Comparison of ENCODE assay signal across 21 cellular contexts in the genomic region with DNA sequence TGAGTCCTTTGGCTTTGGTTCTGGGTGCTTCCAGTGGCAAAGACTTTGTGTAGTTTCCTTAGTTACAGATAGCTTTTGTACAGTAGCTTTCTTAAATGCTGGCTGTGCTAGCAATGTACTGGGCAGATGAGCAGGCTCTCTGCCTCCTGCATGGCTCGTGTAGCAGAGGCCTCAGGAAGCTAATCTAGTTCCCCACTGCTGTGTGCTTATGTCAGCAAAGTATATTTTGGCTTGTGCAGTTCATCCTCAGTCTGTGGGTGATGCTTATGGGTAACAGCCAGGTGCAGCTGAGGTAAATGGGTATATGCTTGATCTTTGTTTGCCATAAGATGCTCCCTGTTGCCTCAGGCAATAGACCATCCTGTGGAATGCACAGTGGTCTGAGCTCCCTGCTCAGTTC.
"Had no signal": no experiment of that assay in that cellular context is flagged by ENCODE, and none has a peak within 500 bp of the region (broad histone marks: within the 10 kb centered on the region; RNA-seq: fewer than 3 reads in every experiment).

No MANE protein-coding gene starts in this region.

- H3K4me1 Mint-ChIP-seq: immature natural killer cell; naive thymus-derived CD8-positive, alpha-beta T cell; stimulated activated effector memory CD8-positive, alpha-beta T cell treated with anti-CD3 and anti-CD28 coated beads, Interleukin-12 subunit alpha, Interleukin-12 subunit beta, amount 100 ng/mL, for 72 hours had no signal

- H3K27ac Mint-ChIP-seq: immature natural killer cell; naive thymus-derived CD8-positive, alpha-beta T cell; stimulated activated effector memory CD8-positive, alpha-beta T cell treated with anti-CD3 and anti-CD28 coated beads, Interleukin-12 subunit alpha, Interleukin-12 subunit beta, amount 100 ng/mL, for 72 hours; type B pancreatic cell had no signal

- DNase-seq: dorsolateral prefrontal cortex; effector CD4-positive, alpha-beta T cell; immature natural killer cell; islet precursor cell; kidney glomerular epithelial cell; left ventricle myocardium superior; lower lobe of right lung; naive thymus-derived CD8-positive, alpha-beta T cell; stimulated activated CD4-positive, alpha-beta T cell treated with anti-CD3 and anti-CD28 coated beads, Interleukin-12 subunit alpha, Interleukin-12 subunit beta, amount 100 ng/mL, for 4 hours; stimulated activated CD4-positive, alpha-beta T cell treated with anti-CD3 and anti-CD28 coated beads, Interleukin-1b, Interleukin-23, amount 100 ng/mL, for 48 hours; stimulated activated CD4-positive, alpha-beta T cell treated with anti-CD3 and anti-CD28 coated beads, Interleukin-4, amount 100 ng/mL, for 1 hour; stimulated activated naive CD4-positive, alpha-beta T cell treated with Interleukin-2 at 50 U/mL for 16 hours; stomach; testis; tibial artery had no signal

- FAIRE-seq: frontal cortex had no signal

- ATAC-seq: left ventricle myocardium superior; lower lobe of right lung; naive thymus-derived CD8-positive, alpha-beta T cell; sciatic nerve; stimulated activated effector memory CD8-positive, alpha-beta T cell treated with anti-CD3 and anti-CD28 coated beads, Interleukin-12 subunit alpha, Interleukin-12 subunit beta, amount 100 ng/mL, for 72 hours had no signal

- H3K27ac ChIP-seq: lower lobe of right lung, prostate gland, right atrium auricular region, stomach, testis, tibial artery had no signal

- H3K9me3 Mint-ChIP-seq: naive thymus-derived CD8-positive, alpha-beta T cell; stimulated activated effector memory CD8-positive, alpha-beta T cell treated with anti-CD3 and anti-CD28 coated beads, Interleukin-12 subunit alpha, Interleukin-12 subunit beta, amount 100 ng/mL, for 72 hours had no signal

- H3K36me3 Mint-ChIP-seq: immature natural killer cell; naive thymus-derived CD8-positive, alpha-beta T cell; stimulated activated effector memory CD8-positive, alpha-beta T cell treated with anti-CD3 and anti-CD28 coated beads, Interleukin-12 subunit alpha, Interleukin-12 subunit beta, amount 100 ng/mL, for 72 hours; type B pancreatic cell had no signal

- H3K4me3 Mint-ChIP-seq: immature natural killer cell; naive thymus-derived CD8-positive, alpha-beta T cell; stimulated activated effector memory CD8-positive, alpha-beta T cell treated with anti-CD3 and anti-CD28 coated beads, Interleukin-12 subunit alpha, Interleukin-12 subunit beta, amount 100 ng/mL, for 72 hours; type B pancreatic cell had no signal
